25 cellular contexts compared by ENCODE assay signal in the genomic region with DNA sequence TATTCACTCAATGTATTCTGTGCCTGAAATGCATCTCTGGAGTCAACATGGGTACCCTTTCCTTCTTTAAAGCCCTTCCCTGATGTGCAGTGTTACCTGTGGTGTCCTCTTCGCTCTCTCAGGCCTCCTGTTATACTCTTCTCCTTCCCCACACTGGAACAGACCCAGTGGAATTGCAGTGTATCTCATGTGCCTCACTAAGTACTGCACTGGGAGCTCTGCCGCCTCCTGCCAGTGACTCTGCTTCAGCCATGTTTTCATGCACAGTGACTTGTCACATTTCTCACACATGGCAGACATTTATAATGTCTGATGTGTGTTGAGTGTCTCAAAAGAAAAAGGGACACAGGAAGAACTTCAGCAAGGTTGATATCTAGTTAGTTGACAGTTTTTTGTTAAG.
DNase-seq lines count a peak whose midpoint lies in the region; ATAC-seq and TF ChIP-seq lines count a peak whose summit lies in the region.
"Had no signal": no experiment of that assay in that cellular context is flagged by ENCODE, and none has a peak within 500 bp of the region (broad histone marks: within the 10 kb centered on the region; RNA-seq: fewer than 3 reads in every experiment).

No MANE protein-coding gene starts in this region.

- H3K4me3 ChIP-seq in PC-9 = no peak overlapping the region
- H3K4me3 ChIP-seq: hepatocyte, K562, thoracic aorta had no signal

- H3K4me1 Mint-ChIP-seq in activated naive CD8-positive, alpha-beta T cell treated with anti-CD3 and anti-CD28 coated beads, Interleukin-2, amount 10 ng/mL, durations not matched to agents 7 days and 5 days = peaks cover 22% of the 10 kb centered on the region
- H3K4me1 Mint-ChIP-seq in activated naive CD8-positive, alpha-beta T cell treated with anti-CD3 and anti-CD28 coated beads, Interleukin-2, amount 50 U/mL, for 24 hours = peaks cover 5% of the 10 kb centered on the region
- H3K4me1 Mint-ChIP-seq in HFFc6 (ENCODE audit: low read depth) = peaks cover 8% of the 10 kb centered on the region
- H3K4me1 Mint-ChIP-seq in stimulated activated memory B cell treated with anti-CD40 and anti-IgM and Interleukin-4, amounts not matched to agents 10 μg/mL and 1 μg/mL and 100 μg/mL, for 72 hours = peaks cover 29% of the 10 kb centered on the region

- intact Hi-C loops in PC-9 (cut with micrococcal nuclease; ENCODE audit: unreplicated experiment) = no loop called here

- H3K36me3 ChIP-seq in PC-9 (ENCODE audit: low read depth) = no peaks in the 10 kb centered on the region
- H3K36me3 ChIP-seq: thoracic aorta had no signal

- H3K36me3 Mint-ChIP-seq in activated naive CD8-positive, alpha-beta T cell treated with anti-CD3 and anti-CD28 coated beads, Interleukin-2, amount 10 ng/mL, durations not matched to agents 7 days and 5 days = peaks cover 26% of the 10 kb centered on the region
- peaks cover 21% of the 10 kb centered on the region for H3K36me3 Mint-ChIP-seq in activated naive CD8-positive, alpha-beta T cell treated with anti-CD3 and anti-CD28 coated beads, Interleukin-2, amount 50 U/mL, for 24 hours (ENCODE audit: low read depth)
- H3K36me3 Mint-ChIP-seq in HFFc6 (ENCODE audit: low read depth) = peaks cover 11% of the 10 kb centered on the region; the same call in 1 of the 2 replicates
- H3K36me3 Mint-ChIP-seq in stimulated activated memory B cell treated with anti-CD40 and anti-IgM and Interleukin-4, amounts not matched to agents 10 μg/mL and 1 μg/mL and 100 μg/mL, for 72 hours = peaks cover 16% of the 10 kb centered on the region

- H3K27me3 Mint-ChIP-seq in activated naive CD8-positive, alpha-beta T cell treated with anti-CD3 and anti-CD28 coated beads, Interleukin-2, amount 10 ng/mL, durations not matched to agents 7 days and 5 days = no peaks in the 10 kb centered on the region
- H3K27me3 Mint-ChIP-seq in activated naive CD8-positive, alpha-beta T cell treated with anti-CD3 and anti-CD28 coated beads, Interleukin-2, amount 50 U/mL, for 24 hours = no peaks in the 10 kb centered on the region
- no peaks in the 10 kb centered on the region for H3K27me3 Mint-ChIP-seq in HFFc6 (ENCODE audit: insufficient read depth)
- H3K27me3 Mint-ChIP-seq in stimulated activated memory B cell treated with anti-CD40 and anti-IgM and Interleukin-4, amounts not matched to agents 10 μg/mL and 1 μg/mL and 100 μg/mL, for 72 hours = no peaks in the 10 kb centered on the region
- H3K27me3 Mint-ChIP-seq: B cell; stimulated activated naive CD8-positive, alpha-beta T cell treated with anti-CD3 and anti-CD28 coated beads, Interleukin-15, Interleukin-2, amounts not matched to agents 100 ng/mL and 50 ng/mL, for 24 hours had no signal

- CTCF ChIA-PET in PC-9 (lab: Charles Lee) = no interaction called here

- H3K27ac ChIP-seq in PC-9 = no peak overlapping the region
- H3K27ac ChIP-seq: brain microvascular endothelial cell, hepatocyte, thoracic aorta had no signal

- no peak overlapping the region for H3K4me3 Mint-ChIP-seq in activated naive CD8-positive, alpha-beta T cell treated with anti-CD3 and anti-CD28 coated beads, Interleukin-2, amount 10 ng/mL, durations not matched to agents 7 days and 5 days
- no peak overlapping the region for H3K4me3 Mint-ChIP-seq in activated naive CD8-positive, alpha-beta T cell treated with anti-CD3 and anti-CD28 coated beads, Interleukin-2, amount 50 U/mL, for 24 hours
- H3K4me3 Mint-ChIP-seq in HFFc6 = no peak overlapping the region
- no peak overlapping the region for H3K4me3 Mint-ChIP-seq in stimulated activated memory B cell treated with anti-CD40 and anti-IgM and Interleukin-4, amounts not matched to agents 10 μg/mL and 1 μg/mL and 100 μg/mL, for 72 hours
- H3K4me3 Mint-ChIP-seq: B cell; stimulated activated naive CD8-positive, alpha-beta T cell treated with anti-CD3 and anti-CD28 coated beads, Interleukin-15, Interleukin-2, amounts not matched to agents 100 ng/mL and 50 ng/mL, for 24 hours had no signal

- TF ChIP-seq CTCF in HFFc6 (IDR thresholded peaks at IDR 0.05) = no peak
- no peak for TF ChIP-seq CTCF in PC-9 (conservative IDR thresholded peaks at IDR 0.05)

- no peak overlapping the region for H2AFZ ChIP-seq in PC-9
- H2AFZ ChIP-seq: hepatocyte had no signal

- BruUV-seq in PC-9 (replicated peaks; lab: Mats Ljungman, UMichigan) = no TSS peak

- no peaks in the 10 kb centered on the region for H3K9me3 Mint-ChIP-seq in activated naive CD8-positive, alpha-beta T cell treated with anti-CD3 and anti-CD28 coated beads, Interleukin-2, amount 10 ng/mL, durations not matched to agents 7 days and 5 days
- H3K9me3 Mint-ChIP-seq in activated naive CD8-positive, alpha-beta T cell treated with anti-CD3 and anti-CD28 coated beads, Interleukin-2, amount 50 U/mL, for 24 hours = no peaks in the 10 kb centered on the region
- no peaks in the 10 kb centered on the region for H3K9me3 Mint-ChIP-seq in HFFc6
- H3K9me3 Mint-ChIP-seq in stimulated activated memory B cell treated with anti-CD40 and anti-IgM and Interleukin-4, amounts not matched to agents 10 μg/mL and 1 μg/mL and 100 μg/mL, for 72 hours = no peaks in the 10 kb centered on the region
- H3K9me3 Mint-ChIP-seq: stimulated activated naive CD8-positive, alpha-beta T cell treated with anti-CD3 and anti-CD28 coated beads, Interleukin-15, Interleukin-2, amounts not matched to agents 100 ng/mL and 50 ng/mL, for 24 hours had no signal

- TF ChIP-seq POLR2A in erythroblast (IDR thresholded peaks at IDR 0.05; ENCODE audit: low read length) = no peak

- no peak for ATAC-seq in activated naive CD8-positive, alpha-beta T cell treated with anti-CD3 and anti-CD28 coated beads, Interleukin-2, amount 10 ng/mL, durations not matched to agents 7 days and 5 days (ENCODE audit: low read depth)
- no peak for ATAC-seq in activated naive CD8-positive, alpha-beta T cell treated with anti-CD3 and anti-CD28 coated beads, Interleukin-2, amount 50 U/mL, for 24 hours
- ATAC-seq in stimulated activated memory B cell treated with anti-CD40 and anti-IgM and Interleukin-4, amounts not matched to agents 10 μg/mL and 1 μg/mL and 100 μg/mL, for 72 hours = no peak
- ATAC-seq in GM18870 (IDR thresholded peaks at IDR 0.05; ENCODE audit: unreplicated experiment) = no peak
- ATAC-seq: K562 had no signal

- peaks cover 30% of the 10 kb centered on the region for H3K4me1 ChIP-seq in PC-9 (replicated peaks; ENCODE audit: insufficient read depth)

- no peak overlapping the region for H3K4me2 ChIP-seq in PC-9
- H3K4me2 ChIP-seq: hepatocyte had no signal

- H3F3A ChIP-seq in PC-9 (ENCODE audit: insufficient read depth, low read depth) = peaks cover 27% of the 10 kb centered on the region

- no peaks in the 10 kb centered on the region for H3K27me3 ChIP-seq in PC-9 (ENCODE audit: insufficient read depth, low read depth)
- H3K27me3 ChIP-seq: brain microvascular endothelial cell, hepatocyte had no signal

- H4K20me1 ChIP-seq in PC-9 (ENCODE audit: insufficient read depth) = no peaks in the 10 kb centered on the region; the same call in 1 of the 2 replicates

- peaks cover 6% of the 10 kb centered on the region for H3K79me2 ChIP-seq in PC-9 (ENCODE audit: low read depth)

- no peaks in the 10 kb centered on the region for H3K9me3 ChIP-seq in PC-9 (ENCODE audit: insufficient read depth, low read depth)
- H3K9me3 ChIP-seq: thoracic aorta had no signal

- POLR2A ChIA-PET in activated naive CD8-positive, alpha-beta T cell treated with anti-CD3 and anti-CD28 coated beads, Interleukin-2, amount 10 ng/mL, durations not matched to agents 7 days and 5 days (lab: Charles Lee) = no interaction called here
- POLR2A ChIA-PET in PC-9 (lab: Charles Lee; ENCODE audit: unreplicated experiment) = interaction anchor here (0.6 kb wide), 1 partner anchor 18 kb away, joined by 6 read pairs; no protein-coding TSS in a partner anchor

- H3K9me2 ChIP-seq in PC-9 (ENCODE audit: insufficient read depth) = no peaks in the 10 kb centered on the region

- peak overlapping the region; percentile 24 for H3K27ac Mint-ChIP-seq in activated naive CD8-positive, alpha-beta T cell treated with anti-CD3 and anti-CD28 coated beads, Interleukin-2, amount 10 ng/mL, durations not matched to agents 7 days and 5 days
- H3K27ac Mint-ChIP-seq in activated naive CD8-positive, alpha-beta T cell treated with anti-CD3 and anti-CD28 coated beads, Interleukin-2, amount 50 U/mL, for 24 hours = no peak overlapping the region
- peak overlapping the region; percentile 4; the same call in 1 of the 2 replicates for H3K27ac Mint-ChIP-seq in HFFc6
- H3K27ac Mint-ChIP-seq in stimulated activated memory B cell treated with anti-CD40 and anti-IgM and Interleukin-4, amounts not matched to agents 10 μg/mL and 1 μg/mL and 100 μg/mL, for 72 hours = peak overlapping the region; percentile 1
- H3K27ac Mint-ChIP-seq: B cell; stimulated activated naive CD8-positive, alpha-beta T cell treated with anti-CD3 and anti-CD28 coated beads, Interleukin-15, Interleukin-2, amounts not matched to agents 100 ng/mL and 50 ng/mL, for 24 hours had no signal

- DNase-seq in activated naive CD8-positive, alpha-beta T cell treated with anti-CD3 and anti-CD28 coated beads, Interleukin-2, amount 10 ng/mL, durations not matched to agents 7 days and 5 days = no peak
- DNase-seq in activated naive CD8-positive, alpha-beta T cell treated with anti-CD3 and anti-CD28 coated beads, Interleukin-2, amount 50 U/mL, for 24 hours = no peak
- no peak for DNase-seq in HFFc6
- peak; percentile 7 to 15 for DNase-seq in erythroblast (lab: John Stamatoyannopoulos, UW)
- no peak for DNase-seq in PC-9
- DNase-seq: activated CD8-positive, alpha-beta memory T cell treated with anti-CD3 and anti-CD28 coated beads for 24 hours; activated naive CD4-positive, alpha-beta T cell; activated T-cell treated with anti-CD3 and anti-CD28 coated beads, Interleukin-2, amount 50 U/mL, for 1 hour; amygdala; brain microvascular endothelial cell; kidney glomerular epithelial cell; NCI-H1105; NCI-H187; NCI-H2171; NCI-H510A treated with DMSO at 0.1 percent for 48 hours; NK-92 treated with Interleukin-12 subunit alpha and Interleukin-12 subunit beta, amount 100 ng/mL, for 24 hours; small intestine; T-helper 2 cell had no signal

Comparison
In these comparisons a context has a peak if more than half of its experiments do, and no peak if none do; other contexts are left out.
1. DNase-seq: peak in erythroblast (2 of 2); none in activated naive CD8-positive, alpha-beta T cell treated with anti-CD3 and anti-CD28 coated beads, Interleukin-2, amount 10 ng/mL, durations not matched to agents 7 days and 5 days (single experiment), activated naive CD8-positive, alpha-beta T cell treated with anti-CD3 and anti-CD28 coated beads, Interleukin-2, amount 50 U/mL, for 24 hours (single experiment), HFFc6 (single experiment) and PC-9 (0 of 2).